In the genomic region with DNA sequence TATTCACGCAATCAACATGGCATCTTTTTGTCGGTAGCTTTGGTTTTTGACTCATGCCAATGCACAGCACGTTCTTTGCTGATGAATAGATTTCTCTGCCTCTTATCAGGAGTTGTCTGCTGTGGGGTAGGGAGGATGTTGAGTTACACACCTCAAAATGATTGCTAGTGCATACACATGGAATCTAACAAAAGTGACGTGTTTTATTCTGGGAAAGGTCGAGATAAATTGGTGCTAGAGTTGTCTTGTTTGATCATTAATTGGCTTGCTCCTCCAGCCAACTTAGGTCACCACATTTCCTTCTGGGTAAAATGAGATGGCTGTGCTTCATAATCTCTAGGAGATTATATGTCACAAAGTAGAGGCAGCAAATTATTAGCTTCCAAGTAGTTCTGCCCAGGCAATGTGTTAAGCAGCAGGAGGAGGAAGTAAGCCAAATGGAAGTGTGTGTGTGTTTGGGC, we compare ENCODE assay signal across 1 cellular context.
TF ChIP-seq lines count a peak whose summit lies in the region.

No MANE protein-coding gene starts in this region.

TF ChIP-seq in HepG2, 621 proteins besides CTCF, POLR2A, EP300 and RAD21:
- TF ChIP-seq ZNF780A (CRISPR knock-in tag; IDR thresholded peaks at IDR 0.05), result no peak
- no peak for TF ChIP-seq THAP8 (CRISPR knock-in tag; IDR thresholded peaks at IDR 0.05; ENCODE audit: borderline replicate concordance)
- TF ChIP-seq ZNF205 (CRISPR knock-in tag; IDR thresholded peaks at IDR 0.05), result no peak
- no peak for TF ChIP-seq AHDC1 (CRISPR knock-in tag; IDR thresholded peaks at IDR 0.05; ENCODE audit: borderline replicate concordance)
- TF ChIP-seq ZNF30 (CRISPR knock-in tag; IDR thresholded peaks at IDR 0.05), result no peak
- TF ChIP-seq MXI1 (IDR thresholded peaks at IDR 0.05; ENCODE audit: borderline replicate concordance, low read depth, low read length), result no peak
- no peak for TF ChIP-seq ZMYM3 (CRISPR knock-in tag; IDR thresholded peaks at IDR 0.05)
- TF ChIP-seq NCOA5 (CRISPR knock-in tag; IDR thresholded peaks at IDR 0.05), result no peak
- no peak for TF ChIP-seq HBP1 (CRISPR knock-in tag; IDR thresholded peaks at IDR 0.05; ENCODE audit: low read depth)
- no peak for TF ChIP-seq SRSF1 (optimal IDR thresholded peaks at IDR 0.05; ENCODE audit: low read depth, low read length)
- no peak for TF ChIP-seq ZNF550 (CRISPR knock-in tag; IDR thresholded peaks at IDR 0.05; ENCODE audit: borderline replicate concordance)
- TF ChIP-seq FOXM1 (CRISPR knock-in tag; IDR thresholded peaks at IDR 0.05), result no peak
- TF ChIP-seq ZFP1 (CRISPR knock-in tag; IDR thresholded peaks at IDR 0.05), result no peak
- TF ChIP-seq ZNF101 (CRISPR knock-in tag; IDR thresholded peaks at IDR 0.05; ENCODE audit: borderline replicate concordance, low read depth), result no peak
- no peak for TF ChIP-seq LCORL (IDR thresholded peaks at IDR 0.05)
- no peak for TF ChIP-seq LCORL (CRISPR knock-in tag; IDR thresholded peaks at IDR 0.05)
- no peak for TF ChIP-seq ELF1 (CRISPR knock-in tag; IDR thresholded peaks at IDR 0.05)
- no peak for TF ChIP-seq FOXK2 (IDR thresholded peaks at IDR 0.05)
